27 cellular contexts compared by ENCODE assay signal in the genomic region with DNA sequence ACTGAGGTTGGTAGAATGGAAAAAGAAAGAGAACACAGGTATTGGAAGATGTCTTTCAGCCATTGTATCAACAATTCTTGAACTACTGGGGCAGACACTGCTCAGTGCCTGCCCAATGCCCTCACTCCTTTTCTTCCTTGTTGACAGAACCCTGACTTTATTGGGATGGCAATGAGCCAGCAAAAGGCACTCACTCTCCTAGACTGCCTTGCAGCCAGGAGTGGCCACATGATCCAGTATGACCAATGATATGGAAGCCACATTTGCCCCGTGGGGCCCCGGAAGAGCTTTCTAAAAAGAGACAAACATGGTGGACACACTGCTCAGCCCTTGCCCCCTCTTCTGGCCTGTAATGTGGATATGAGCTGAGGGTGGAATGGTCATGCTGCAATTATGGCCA.
"Had no signal": no experiment of that assay in that cellular context is flagged by ENCODE, and none has a peak within 500 bp of the region (broad histone marks: within the 10 kb centered on the region; RNA-seq: fewer than 3 reads in every experiment).

No MANE protein-coding gene starts in this region.

- DNase-seq: stimulated activated CD4-positive, alpha-beta T cell treated with anti-CD3 and anti-CD28 coated beads, Interleukin-2, amount 100 ng/mL, for 48 hours; stimulated activated CD4-positive, alpha-beta T cell treated with anti-CD3 and anti-CD28 coated beads, Interleukin-4, amount 100 ng/mL, for 1 hour; stimulated activated CD4-positive, alpha-beta T cell treated with anti-CD3 and anti-CD28 coated beads, Interleukin-4, amount 100 ng/mL, for 24 hours; stimulated activated CD4-positive, alpha-beta T cell treated with anti-CD3 and anti-CD28 coated beads, Interleukin-4, amount 100 ng/mL, for 4 hours; stimulated activated CD8-positive, alpha-beta memory T cell treated with anti-CD3 and anti-CD28 coated beads, Interleukin-4, amount 100 ng/mL, for 48 hours; stimulated activated naive B cell treated with anti-CD40 and anti-IgM and Interleukin-4, amounts not matched to agents 10 μg/mL and 1 μg/mL and 100 μg/mL, for 72 hours; stimulated activated naive CD4-positive, alpha-beta T cell; stimulated activated naive CD4-positive, alpha-beta T cell treated with Interleukin-2 at 50 U/mL for 16 hours; stimulated activated naive CD8-positive, alpha-beta T cell treated with anti-CD3 and anti-CD28 coated beads, Interleukin-15, amount 100 ng/mL, for 72 hours; stimulated activated naive CD8-positive, alpha-beta T cell treated with anti-CD3 and anti-CD28 coated beads, Interleukin-15, Interleukin-2, amounts not matched to agents 100 U/mL and 50 U/mL, for 24 hours; stomach; substantia nigra; testis; thyroid gland; tibial artery; transverse colon; trophoblast cell; upper lobe of left lung; upper lobe of right lung; uterus had no signal

- H3K36me3 ChIP-seq: stomach, suprapubic skin, thoracic aorta, thyroid gland, tibial artery, tibial nerve, transverse colon, upper lobe of left lung, upper lobe of right lung, uterus, vagina had no signal

- H3K9me3 ChIP-seq: testis, thoracic aorta, thyroid gland, upper lobe of right lung, uterus, vagina had no signal

- H3K27me3 ChIP-seq: stomach, suprapubic skin, testis, thyroid gland, tibial artery, tibial nerve, transverse colon, upper lobe of left lung, upper lobe of right lung, uterus, vagina had no signal

- H3K4me3 ChIP-seq: stomach, suprapubic skin, testis, thoracic aorta, thyroid gland, tibial artery, tibial nerve, transverse colon, upper lobe of left lung, upper lobe of right lung, uterus, vagina had no signal

- H3K27ac ChIP-seq: stomach, suprapubic skin, testis, thoracic aorta, thyroid gland, tibial artery, tibial nerve, transverse colon, upper lobe of left lung, upper lobe of right lung, uterus, vagina had no signal

- ATAC-seq: stimulated activated effector memory CD8-positive, alpha-beta T cell treated with anti-CD3 and anti-CD28 coated beads, Interleukin-12 subunit alpha, Interleukin-12 subunit beta, amount 100 ng/mL, for 72 hours; stimulated activated memory B cell treated with anti-CD40 and anti-IgM and Interleukin-4, amounts not matched to agents 10 μg/mL and 1 μg/mL and 100 μg/mL, for 72 hours; stimulated activated naive B cell treated with anti-CD40 and anti-IgM and Interleukin-4, amounts not matched to agents 10 μg/mL and 1 μg/mL and 100 μg/mL, for 72 hours; stimulated activated naive CD8-positive, alpha-beta T cell treated with anti-CD3 and anti-CD28 coated beads, Interleukin-15, amount 100 ng/mL, for 72 hours; stimulated activated naive CD8-positive, alpha-beta T cell treated with anti-CD3 and anti-CD28 coated beads, Interleukin-15, Interleukin-2, amounts not matched to agents 100 U/mL and 50 U/mL, for 24 hours; upper lobe of right lung had no signal

- FAIRE-seq: urothelium cell line had no signal

- H3K4me1 ChIP-seq: stomach, suprapubic skin, testis, thyroid gland, tibial artery, tibial nerve, transverse colon, upper lobe of left lung, upper lobe of right lung, uterus, vagina had no signal
